Comparison of ENCODE assay signal across 8 cellular contexts in genomic region chr20:53591941-53592441, GRCh38. TPM values are rescaled to one million over a fixed set of nuclear protein-coding genes. Genes with fewer than 3 reads are reported as not detected.
A peak's percentile ranks its signal among the peaks of the same experiment; 100 is the strongest.
DNase-seq lines count a peak whose midpoint lies in the region; ATAC-seq, FAIRE-seq and TF ChIP-seq lines count a peak whose summit lies in the region.
"Not testable (repeated sequence)": the region's sequence is repeated elsewhere in the genome, so short reads cannot be mapped to it uniquely, and the experiment has no call there.

No MANE protein-coding gene starts in this region.

- not testable (repeated sequence) for H3K36me3 Mint-ChIP-seq in astrocyte (ENCODE audit: low read depth, unreplicated experiment)

- H3K36me3 ChIP-seq in KOPT-K1 (ENCODE audit: insufficient read depth, low read length); WERI-Rb-1; astrocyte (ENCODE audit: insufficient read depth, low read length); esophagus muscularis mucosa; left lung; osteoblast (ENCODE audit: insufficient read depth, low read length); thyroid gland: not testable (repeated sequence)

- H3K79me2 ChIP-seq in astrocyte (ENCODE audit: insufficient read depth, low read length) = peaks cover 60% of the 10 kb centered on the region
- H3K79me2 ChIP-seq in osteoblast (ENCODE audit: insufficient read depth, low read length) = peaks cover 59% of the 10 kb centered on the region

- TF ChIP-seq EP300 in esophagus muscularis mucosa (IDR thresholded peaks at IDR 0.05) = not testable (repeated sequence)

- not testable (repeated sequence) for TF ChIP-seq POLR2A in esophagus muscularis mucosa (IDR thresholded peaks at IDR 0.05; ENCODE audit: low read depth); thyroid gland (IDR thresholded peaks at IDR 0.05)

- H3K4me3 Mint-ChIP-seq in astrocyte (ENCODE audit: unreplicated experiment) = peak overlapping the region; percentile 87

- ATAC-seq in left lung = not testable (repeated sequence)

- peak overlapping the region; percentile 93 for H3K4me2 ChIP-seq in astrocyte (ENCODE audit: low read length)
- peak overlapping the region; percentile 89 for H3K4me2 ChIP-seq in osteoblast (ENCODE audit: insufficient read depth, low read length)

- not testable (repeated sequence) for H3K27me3 ChIP-seq in WERI-Rb-1 (ENCODE audit: insufficient read depth, low read depth, severe bottlenecking); astrocyte (ENCODE audit: insufficient read depth, low read length); esophagus muscularis mucosa; left lung; osteoblast (ENCODE audit: insufficient read depth, low read length); thyroid gland

- 31% methylated on average over 9 of the region's 9 CpGs for WGBS in esophagus muscularis mucosa
- 10 to 14% methylated on average over 9 of the region's 9 CpGs for WGBS in thyroid gland, 2 donors

- H3K4me1 ChIP-seq in astrocyte (ENCODE audit: insufficient read depth, low read length) (peaks cover 22% of the 10 kb centered on the region), esophagus muscularis mucosa (peaks cover 13 to 73% (median 50%) of the 10 kb centered on the region in 4 donors), left lung (peaks cover 10 to 41% of the 10 kb centered on the region in 2 donors), osteoblast (ENCODE audit: insufficient read depth, low read length) (peaks cover 35% of the 10 kb centered on the region), thyroid gland (peaks cover 17 to 23% of the 10 kb centered on the region in 2 donors)

- H3K27ac Mint-ChIP-seq in astrocyte (ENCODE audit: unreplicated experiment) = peak overlapping the region; percentile 91

- not testable (repeated sequence) for FAIRE-seq in astrocyte (lab: Jason Lieb, UNC)

- DNase-seq in Caki2 (ENCODE audit: low read depth) = peak; percentile 63
- peak; percentile 15 for DNase-seq in WERI-Rb-1
- not testable (repeated sequence) for DNase-seq in astrocyte (ENCODE audit: low read depth); esophagus muscularis mucosa (ENCODE audit: extremely low spot score); left lung; osteoblast (ENCODE audit: insufficient read length, low spot score, missing footprints); thyroid gland

- not testable (repeated sequence) for H3K9me3 ChIP-seq in KOPT-K1 (ENCODE audit: insufficient read depth, low read length, poor library complexity, severe bottlenecking); WERI-Rb-1 (ENCODE audit: severe bottlenecking); astrocyte (ENCODE audit: insufficient read depth, low read depth, low read length); esophagus muscularis mucosa; left lung; osteoblast (ENCODE audit: low read depth, low read length); thyroid gland

- not testable (repeated sequence) for H3K4me3 ChIP-seq in WERI-Rb-1 (ENCODE audit: low read depth, low read length)
- H3K4me3 ChIP-seq in astrocyte (ENCODE audit: insufficient read depth, low read depth, low read length) (peak overlapping the region; percentile 75), esophagus muscularis mucosa (peak overlapping the region; percentile 75 to 94 (median 94)), left lung (peak overlapping the region; percentile 64 to 67), osteoblast (ENCODE audit: insufficient read depth, low read length) (peak overlapping the region; percentile 83), thyroid gland (replicated peaks in 1 of 3) (peak overlapping the region in 2 of 3 donors; percentile 14 to 90)

- H3K4me1 Mint-ChIP-seq in astrocyte (ENCODE audit: low read depth, unreplicated experiment) = peaks cover 32% of the 10 kb centered on the region

- H3K9me3 Mint-ChIP-seq in astrocyte (ENCODE audit: unreplicated experiment) = not testable (repeated sequence)

- not testable (repeated sequence) for TF ChIP-seq CTCF in WERI-Rb-1 (IDR thresholded peaks at IDR 0.05; ENCODE audit: low read depth, low read length); astrocyte (IDR thresholded peaks at IDR 0.05; ENCODE audit: insufficient read depth, low read depth, low read length); esophagus muscularis mucosa (IDR thresholded peaks at IDR 0.05); left lung (IDR thresholded peaks at IDR 0.05); osteoblast (IDR thresholded peaks at IDR 0.05; ENCODE audit: extremely low read depth, low read depth, low read length); thyroid gland (IDR thresholded peaks at IDR 0.05)

- H3K9ac ChIP-seq in astrocyte (ENCODE audit: low read length) = peak overlapping the region; percentile 99

- H4K20me1 ChIP-seq in astrocyte (ENCODE audit: insufficient read depth, low read length); osteoblast (ENCODE audit: insufficient read depth, low read length): not testable (repeated sequence)

- in situ Hi-C loops in Caki2 (cut with HindIII; ENCODE audit: low pct_unique_long_range_greater_than_20kb, low sequenced_read_pairs) = not testable (repeated sequence)

- H3K27me3 Mint-ChIP-seq in astrocyte (ENCODE audit: low read depth, unreplicated experiment) = not testable (repeated sequence)

- intact Hi-C loops in esophagus muscularis mucosa (cut with DNase I); left lung (cut with DNase I); thyroid gland (cut with DNase I): not testable (repeated sequence)

- H2AFZ ChIP-seq in astrocyte (ENCODE audit: low read depth, low read length); osteoblast (ENCODE audit: low read length): not testable (repeated sequence)

- H3K27ac ChIP-seq in KOPT-K1 (ENCODE audit: low read depth, low read length, poor library complexity, severe bottlenecking) (peak overlapping the region; percentile 87), astrocyte (ENCODE audit: low read depth, low read length) (peak overlapping the region; percentile 97), esophagus muscularis mucosa (replicated peaks in 1 of 4) (peak overlapping the region; percentile 91 to 99 (median 99)), left lung (peak overlapping the region; percentile 98 to 99), osteoblast (ENCODE audit: low read depth, low read length) (peak overlapping the region; percentile 95), thyroid gland (peak overlapping the region; percentile 99 to 100 (median 100))
- H3K27ac ChIP-seq in WERI-Rb-1 = not testable (repeated sequence)

RNA-seq across cellular contexts. Expression of gene ZNF217, which starts 1.6 kb away (rescaled TPM):
- total RNA-seq in Caki2 (2014; rRNA removed; shearing (Covaris generic); ENCODE audit: low replicate concordance) = 21.4 and 25.0 TPM in 2 replicates
- total RNA-seq in astrocyte (54.6 and 57.9 TPM in 2 replicates), esophagus muscularis mucosa (10 to 100 TPM; 15.4 to 27.3 (median 18.6) TPM), left lung (10 to 100 TPM; 23.6 to 35.4 TPM), osteoblast (26.4 and 26.8 TPM in 2 replicates), thyroid gland (10 to 100 TPM; 18.0 to 42.8 (median 27.8) TPM)
